In genomic region chr2:152627010-152627957, GRCh38 we compare ENCODE assay signal across 8 cellular contexts.
A peak's percentile ranks its signal among the peaks of the same experiment; 100 is the strongest.
DNase-seq lines count a peak whose midpoint lies in the region; ATAC-seq and TF ChIP-seq lines count a peak whose summit lies in the region.

No MANE protein-coding gene starts in this region.

- H3K4me2 ChIP-seq in mammary epithelial cell (ENCODE audit: insufficient read depth, low read depth, low read length), result no peak overlapping the region

- in situ Hi-C loops in mammary epithelial cell (cut with MboI; ENCODE audit: low sequenced_read_pairs in 2 of 2), result loop anchor here (25.0 kb wide), 1 partner anchor 590 kb away; no protein-coding TSS in a partner anchor

- H3K27me3 Mint-ChIP-seq in activated T-cell treated with anti-CD3 and anti-CD28 coated beads, Interleukin-2, amount 50 U/mL, for 24 hours, result peaks cover 12% of the 10 kb centered on the region

- WGBS in mammary epithelial cell (ENCODE audit: low coverage, missing lambda C conversion rate), result 28% methylated on average over 4 of the region's 4 CpGs

- DNase-seq in GM12865 (ENCODE audit: low read depth) (peak; percentile 55), mammary epithelial cell (peak; percentile 12), lower lobe of right lung (no peak), islet precursor cell (no peak), 8988T (no peak), C1 segment of cervical spinal cord (lab: John Stamatoyannopoulos, UW) (no peak)
- no peak for DNase-seq in activated T-cell treated with anti-CD3 and anti-CD28 coated beads, Interleukin-2, amount 50 U/mL, for 24 hours

- no TSS peak for BruUV-seq in mammary epithelial cell (replicated peaks; lab: Mats Ljungman, UMichigan)

- peak; percentile 69 for TF ChIP-seq RAD21 in Ishikawa (IDR thresholded peaks at IDR 0.05; ENCODE audit: low read depth)

- no peak overlapping the region for H3K27ac ChIP-seq in mammary epithelial cell (ENCODE audit: insufficient read depth, low read depth, low read length)
- H3K27ac ChIP-seq in lower lobe of right lung, result no peak overlapping the region

- H3K27ac Mint-ChIP-seq in activated T-cell treated with anti-CD3 and anti-CD28 coated beads, Interleukin-2, amount 50 U/mL, for 24 hours, result no peak overlapping the region

- no peaks in the 10 kb centered on the region for H3K4me1 Mint-ChIP-seq in activated T-cell treated with anti-CD3 and anti-CD28 coated beads, Interleukin-2, amount 50 U/mL, for 24 hours (ENCODE audit: low read depth)

- intact Hi-C loops in mammary epithelial cell (cut with micrococcal nuclease), result loop anchor here (1.0 to 10.0 kb wide), 4 partner anchors 182 to 590 kb away; no protein-coding TSS in a partner anchor
- intact Hi-C loops in lower lobe of right lung (cut with DNase I), result loop anchor here (10.0 kb wide), 1 partner anchor 442 kb away; no protein-coding TSS in a partner anchor

- peak; percentile 57 for TF ChIP-seq CTCF in GM12865 (IDR thresholded peaks at IDR 0.05; ENCODE audit: insufficient read depth, low read depth, low read length, missing control alignments)
- TF ChIP-seq CTCF in mammary epithelial cell (conservative IDR thresholded peaks at IDR 0.05 in 1 of 2, IDR thresholded peaks at IDR 0.05 in 1 of 2; ENCODE audit: extremely low read depth in 1 of 2, insufficient read depth in 1 of 2, low read depth in 1 of 2, low read length in 2 of 2), result peak; percentile 44 to 53
- peak; percentile 50 for TF ChIP-seq CTCF in lower lobe of right lung (IDR thresholded peaks at IDR 0.05)

- H2AFZ ChIP-seq in mammary epithelial cell (ENCODE audit: low read depth, low read length), result no peak overlapping the region

- H3K4me1 ChIP-seq in mammary epithelial cell (ENCODE audit: insufficient read depth, low read length), result no peaks in the 10 kb centered on the region
- no peaks in the 10 kb centered on the region for H3K4me1 ChIP-seq in lower lobe of right lung

- peak; percentile 58 to 67 for ATAC-seq in lower lobe of right lung

- H3K36me3 ChIP-seq in mammary epithelial cell (ENCODE audit: insufficient read depth, low read length) (peaks cover 26% of the 10 kb centered on the region), lower lobe of right lung (peaks cover 44% of the 10 kb centered on the region)

- no peaks in the 10 kb centered on the region for H3K79me2 ChIP-seq in mammary epithelial cell (ENCODE audit: insufficient read depth, low read length)

- no peaks in the 10 kb centered on the region for H3K27me3 ChIP-seq in mammary epithelial cell (ENCODE audit: insufficient read depth, low read length)
- no peaks in the 10 kb centered on the region for H3K27me3 ChIP-seq in lower lobe of right lung (ENCODE audit: low read depth)

- H3K9ac ChIP-seq in mammary epithelial cell (ENCODE audit: insufficient read depth, low read length), result no peak overlapping the region

- no peak overlapping the region for H3K4me3 Mint-ChIP-seq in activated T-cell treated with anti-CD3 and anti-CD28 coated beads, Interleukin-2, amount 50 U/mL, for 24 hours

- dilution Hi-C loops in mammary epithelial cell (cut with HindIII; ENCODE audit: low sequenced_read_pairs), result no loop called here

- H3K9me3 Mint-ChIP-seq in activated T-cell treated with anti-CD3 and anti-CD28 coated beads, Interleukin-2, amount 50 U/mL, for 24 hours, result no peaks in the 10 kb centered on the region

- TF ChIP-seq EP300 in Ishikawa (IDR thresholded peaks at IDR 0.05; ENCODE audit: borderline replicate concordance), result no peak

- H3K4me3 ChIP-seq in GM12865 (ENCODE audit: low read depth, low read length) (no peak overlapping the region), mammary epithelial cell (replicated peaks in 1 of 3; ENCODE audit: insufficient read depth in 1 of 3, low read depth in 2 of 3, low read length in 3 of 3) (no peak overlapping the region), lower lobe of right lung (no peak overlapping the region)

- H3K9me3 ChIP-seq in mammary epithelial cell (replicated peaks; ENCODE audit: insufficient read depth, low read length) (no peaks in the 10 kb centered on the region), lower lobe of right lung (no peaks in the 10 kb centered on the region)

- CTCF ChIA-PET in mammary epithelial cell (lab: Charles Lee; ENCODE audit: low non-redundant PET), result interaction anchor here (0.6 kb wide), 1 partner anchor 12 kb away, joined by 3 read pairs; no protein-coding TSS in a partner anchor

- no peaks in the 10 kb centered on the region for H4K20me1 ChIP-seq in mammary epithelial cell (ENCODE audit: insufficient read depth, low read length)

- H3K36me3 Mint-ChIP-seq in activated T-cell treated with anti-CD3 and anti-CD28 coated beads, Interleukin-2, amount 50 U/mL, for 24 hours (ENCODE audit: low read depth), result no peaks in the 10 kb centered on the region

TF ChIP-seq in Ishikawa, 13 proteins besides CTCF, POLR2A, EP300 and RAD21:
- TF ChIP-seq TCF12 (IDR thresholded peaks at IDR 0.05; ENCODE audit: low read depth) (no peak), MAX (IDR thresholded peaks at IDR 0.05) (no peak), EGR1 (IDR thresholded peaks at IDR 0.05) (no peak), CEBPB (IDR thresholded peaks at IDR 0.05) (no peak), FOXM1 (IDR thresholded peaks at IDR 0.05; ENCODE audit: borderline replicate concordance, low read depth) (no peak), CREB1 (IDR thresholded peaks at IDR 0.05; ENCODE audit: low read depth) (no peak), ZBTB7A (IDR thresholded peaks at IDR 0.05; ENCODE audit: low read depth) (no peak), NFIC (IDR thresholded peaks at IDR 0.05) (no peak), TAF1 (IDR thresholded peaks at IDR 0.05; ENCODE audit: low read depth) (no peak), TEAD4 (IDR thresholded peaks at IDR 0.05) (no peak), USF1 (IDR thresholded peaks at IDR 0.05) (no peak), REST (IDR thresholded peaks at IDR 0.05; ENCODE audit: low read depth) (no peak), YY1 (IDR thresholded peaks at IDR 0.05; ENCODE audit: low read depth) (no peak)
TF ChIP-seq in Ishikawa: peak in this region for 0.

Comparison
In these comparisons a context has a peak if more than half of its experiments do, and no peak if none do; other contexts are left out.
1. DNase-seq: peak in GM12865 (single experiment) and mammary epithelial cell (single experiment); none in lower lobe of right lung (single experiment), islet precursor cell (single experiment), activated T-cell treated with anti-CD3 and anti-CD28 coated beads, Interleukin-2, amount 50 U/mL, for 24 hours (single experiment), 8988T (single experiment) and C1 segment of cervical spinal cord (0 of 14).
2. Peak in every context shown above with its lines, with median percentiles within 50 percentile points of each other: CTCF ChIP-seq.